26 cellular contexts compared by ENCODE assay signal in the genomic region with DNA sequence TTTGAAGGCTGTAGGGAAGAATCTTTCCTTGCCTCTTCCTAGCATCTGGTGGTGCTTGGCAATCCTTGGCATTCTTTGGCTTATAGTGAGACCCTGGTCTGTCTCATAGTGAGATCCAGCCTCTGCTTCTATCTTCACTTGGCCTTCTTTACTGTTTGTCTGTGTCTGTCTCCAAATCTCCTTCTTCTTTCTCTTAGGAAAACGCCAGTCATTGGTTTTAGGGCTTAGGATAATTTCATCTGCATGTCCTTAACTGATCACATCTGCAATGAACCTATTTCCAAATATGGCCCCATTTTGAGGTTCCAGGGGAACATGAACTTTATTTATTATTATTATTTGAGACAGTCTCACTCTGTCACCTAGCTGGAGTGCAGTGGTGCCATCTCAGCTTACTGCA. TPM values are rescaled to one million over a fixed set of nuclear protein-coding genes. Genes with fewer than 3 reads are reported as not detected.
"Had no signal": no experiment of that assay in that cellular context is flagged by ENCODE, and none has a peak within 500 bp of the region (broad histone marks: within the 10 kb centered on the region; RNA-seq: fewer than 3 reads in every experiment).

No MANE protein-coding gene starts in this region.

- H3K4me3 Mint-ChIP-seq: activated naive CD8-positive, alpha-beta T cell treated with anti-CD3 and anti-CD28 coated beads for 36 hours; endodermal cell; naive B cell; stimulated activated naive B cell treated with anti-CD40 and anti-IgM and Interleukin-4, amounts not matched to agents 10 μg/mL and 1 μg/mL and 100 μg/mL, for 72 hours; WTC11 had no signal

- H3K4me3 ChIP-seq: heart right ventricle, lung, sigmoid colon, testis had no signal

- ATAC-seq: stimulated activated naive B cell treated with anti-CD40 and anti-IgM and Interleukin-4, amounts not matched to agents 10 μg/mL and 1 μg/mL and 100 μg/mL, for 72 hours; WTC11 had no signal

- H3K27me3 ChIP-seq: heart right ventricle, sigmoid colon, testis had no signal

- H3K27me3 Mint-ChIP-seq: activated naive CD8-positive, alpha-beta T cell treated with anti-CD3 and anti-CD28 coated beads for 36 hours; naive B cell; progenitor cell of endocrine pancreas; stimulated activated naive B cell treated with anti-CD40 and anti-IgM and Interleukin-4, amounts not matched to agents 10 μg/mL and 1 μg/mL and 100 μg/mL, for 72 hours had no signal

- H3K36me3 ChIP-seq: heart right ventricle, sigmoid colon had no signal

- H3K4me1 Mint-ChIP-seq: endodermal cell had no signal

- H3K9me3 ChIP-seq: heart right ventricle, sigmoid colon, testis had no signal

- H3K27ac ChIP-seq: testis had no signal

- H3K9me3 Mint-ChIP-seq: endodermal cell; stimulated activated naive B cell treated with anti-CD40 and anti-IgM and Interleukin-4, amounts not matched to agents 10 μg/mL and 1 μg/mL and 100 μg/mL, for 72 hours; WTC11 had no signal

- H3K27ac Mint-ChIP-seq: activated naive CD8-positive, alpha-beta T cell treated with anti-CD3 and anti-CD28 coated beads for 36 hours; endodermal cell; progenitor cell of endocrine pancreas; stimulated activated naive B cell treated with anti-CD40 and anti-IgM and Interleukin-4, amounts not matched to agents 10 μg/mL and 1 μg/mL and 100 μg/mL, for 72 hours; WTC11 had no signal

- DNase-seq: activated naive CD8-positive, alpha-beta T cell treated with anti-CD3 and anti-CD28 coated beads for 36 hours; activated T-cell treated with anti-CD3 and anti-CD28 coated beads, Interleukin-2, amount 50 U/mL, for 1 hour; cortex of kidney; endodermal cell; heart right ventricle; naive B cell; retina; stimulated activated CD4-positive, alpha-beta T cell treated with anti-CD3 and anti-CD28 coated beads, Interleukin-2, amount 100 ng/mL, for 48 hours; stimulated activated CD8-positive, alpha-beta memory T cell treated with anti-CD3 and anti-CD28 coated beads, Interleukin-4, amount 100 ng/mL, for 48 hours; stimulated activated naive B cell treated with anti-CD40 and anti-IgM and Interleukin-4, amounts not matched to agents 10 μg/mL and 1 μg/mL and 100 μg/mL, for 72 hours; T-helper 9 cell had no signal

- H3K36me3 Mint-ChIP-seq: naive B cell, WTC11 had no signal

RNA-seq across cellular contexts. Expression of gene PP2D1, which starts 54.0 kb away (rescaled TPM):
- total RNA-seq: activated naive CD8-positive, alpha-beta T cell treated with anti-CD3 and anti-CD28 coated beads for 36 hours; astrocyte; bronchial epithelial cell; cerebellum; endodermal cell; fibroblast of lung; heart right ventricle; kidney epithelial cell; left lobe of liver; lung; mesenteric fat pad; mucosa of gallbladder; osteocyte; progenitor cell of endocrine pancreas; sigmoid colon; ureter; WTC11 had no signal
- polyA plus RNA-seq: fibroblast of lung, heart right ventricle, lung, sigmoid colon had no signal
